In genomic region chr5:60196382-60197113, GRCh38 we compare ENCODE assay signal across 10 cellular contexts.
DNase-seq lines count a peak whose midpoint lies in the region; ATAC-seq and TF ChIP-seq lines count a peak whose summit lies in the region.
"Had no signal": no experiment of that assay in that cellular context is flagged by ENCODE, and none has a peak within 500 bp of the region (broad histone marks: within the 10 kb centered on the region; RNA-seq: fewer than 3 reads in every experiment).

No MANE protein-coding gene starts in this region.

- H3K27ac Mint-ChIP-seq in activated CD4-positive, alpha-beta T cell treated with anti-CD3 and anti-CD28 coated beads for 36 hours, result no peak overlapping the region

- H3K4me3 Mint-ChIP-seq in activated CD4-positive, alpha-beta T cell treated with anti-CD3 and anti-CD28 coated beads for 36 hours, result no peak overlapping the region

- H3K9me3 ChIP-seq in fibroblast of lung (ENCODE audit: control insufficient read depth, insufficient read depth, low read depth, low read length), result no peaks in the 10 kb centered on the region

- TF ChIP-seq CTCF in fibroblast of lung (conservative IDR thresholded peaks at IDR 0.05 in 1 of 2, IDR thresholded peaks at IDR 0.05 in 1 of 2; ENCODE audit: low read depth in 1 of 2, low read length in 2 of 2) (no peak), GM20000 (IDR thresholded peaks at IDR 0.05; ENCODE audit: extremely low read depth, missing control alignments) (no peak)

- H3K36me3 Mint-ChIP-seq in activated CD4-positive, alpha-beta T cell treated with anti-CD3 and anti-CD28 coated beads for 36 hours (ENCODE audit: low read depth), result no peaks in the 10 kb centered on the region

- no peak overlapping the region for H3K27ac ChIP-seq in fibroblast of lung (ENCODE audit: insufficient read depth, low read length)
- H3K27ac ChIP-seq: heart right ventricle, skin epidermis had no signal

- no peaks in the 10 kb centered on the region for H4K20me1 ChIP-seq in fibroblast of lung (ENCODE audit: control insufficient read depth, extremely low read depth, insufficient read depth, low read length)

- CTCF ChIA-PET in activated CD4-positive, alpha-beta T cell treated with anti-CD3 and anti-CD28 coated beads for 36 hours (lab: Charles Lee), result no interaction called here

- no peaks in the 10 kb centered on the region for H3K27me3 Mint-ChIP-seq in activated CD4-positive, alpha-beta T cell treated with anti-CD3 and anti-CD28 coated beads for 36 hours

- H3K9me3 Mint-ChIP-seq in activated CD4-positive, alpha-beta T cell treated with anti-CD3 and anti-CD28 coated beads for 36 hours (ENCODE audit: low read depth), result peaks cover 3% of the 10 kb centered on the region

- no peaks in the 10 kb centered on the region for H3K4me1 Mint-ChIP-seq in activated CD4-positive, alpha-beta T cell treated with anti-CD3 and anti-CD28 coated beads for 36 hours

- no peak overlapping the region for H2AFZ ChIP-seq in fibroblast of lung (ENCODE audit: low read length)

- H3K4me2 ChIP-seq in fibroblast of lung (ENCODE audit: extremely low read depth, insufficient read depth, low read length), result no peak overlapping the region

- intact Hi-C loops in sciatic nerve (cut with DNase I), result no loop called here
- intact Hi-C loops in activated CD4-positive, alpha-beta T cell treated with anti-CD3 and anti-CD28 coated beads for 36 hours (cut with DNase I, micrococcal nuclease), result no loop called here

- H3K27me3 ChIP-seq in fibroblast of lung (ENCODE audit: control insufficient read depth, insufficient read depth, low read length), result no peaks in the 10 kb centered on the region
- H3K27me3 ChIP-seq: heart right ventricle had no signal

- POLR2A ChIA-PET in activated CD4-positive, alpha-beta T cell treated with anti-CD3 and anti-CD28 coated beads for 36 hours (lab: Charles Lee), result no interaction called here

- no peaks in the 10 kb centered on the region for H3K79me2 ChIP-seq in fibroblast of lung (ENCODE audit: control insufficient read depth, insufficient read depth, low read length)

- ATAC-seq in sciatic nerve (peak; percentile 82), GM19467 (IDR thresholded peaks at IDR 0.05; ENCODE audit: unreplicated experiment) (no peak)
- no peak for ATAC-seq in activated CD4-positive, alpha-beta T cell treated with anti-CD3 and anti-CD28 coated beads for 36 hours

- no peak overlapping the region for H3K9ac ChIP-seq in fibroblast of lung (ENCODE audit: insufficient read depth, low read length)

- H3K4me1 ChIP-seq in fibroblast of lung (ENCODE audit: control insufficient read depth, extremely low read depth, insufficient read depth, low read length), result no peaks in the 10 kb centered on the region
- H3K4me1 ChIP-seq: heart right ventricle had no signal

- DNase-seq in GM04503 (ENCODE audit: low read depth), result peak; percentile 52
- DNase-seq in RPMI7951 (ENCODE audit: low read depth), result peak; percentile 97
- DNase-seq in fibroblast of lung (ENCODE audit: low read depth in 2 of 2), result peak; percentile 89 to 96
- peak; percentile 59 for DNase-seq in sciatic nerve (ENCODE audit: low spot score)
- DNase-seq in GM20000 (ENCODE audit: low spot score), result no peak
- no peak for DNase-seq in activated naive CD4-positive, alpha-beta T cell (lab: John Stamatoyannopoulos, UW)
- no peak for DNase-seq in activated CD4-positive, alpha-beta T cell treated with anti-CD3 and anti-CD28 coated beads for 36 hours
- DNase-seq: heart right ventricle had no signal

- no peak overlapping the region for H3K4me3 ChIP-seq in fibroblast of lung (replicated peaks in 1 of 4; ENCODE audit: control extremely low read depth in 1 of 4, insufficient read depth in 1 of 4, low read depth in 3 of 4, low read length in 4 of 4)
- H3K4me3 ChIP-seq: heart right ventricle, skin epidermis had no signal

- H3K36me3 ChIP-seq in fibroblast of lung (ENCODE audit: control insufficient read depth, insufficient read depth, low read length), result no peaks in the 10 kb centered on the region
- H3K36me3 ChIP-seq: heart right ventricle had no signal

Comparison
In these comparisons a context has a peak if more than half of its experiments do, and no peak if none do; other contexts are left out.
1. DNase-seq: peak in GM04503 (single experiment), RPMI7951 (single experiment), fibroblast of lung (2 of 2) and sciatic nerve (single experiment); none in GM20000 (single experiment), activated naive CD4-positive, alpha-beta T cell (0 of 4) and activated CD4-positive, alpha-beta T cell treated with anti-CD3 and anti-CD28 coated beads for 36 hours (single experiment).